ENCODE assay signal across 8 cellular contexts in genomic region chr2:7031424-7032245, GRCh38.
DNase-seq lines count a peak whose midpoint lies in the region; ATAC-seq and TF ChIP-seq lines count a peak whose summit lies in the region.

No MANE protein-coding gene starts in this region.

- H3K4me1 Mint-ChIP-seq in activated T-cell treated with anti-CD3 and anti-CD28 coated beads, Interleukin-2, amount 50 U/mL, for 4 hours (ENCODE audit: low read depth): peaks cover 12% of the 10 kb centered on the region
- H3K4me1 Mint-ChIP-seq in stimulated activated memory B cell treated with anti-CD40 and anti-IgM and Interleukin-4, amounts not matched to agents 10 μg/mL and 1 μg/mL and 100 μg/mL, for 72 hours: no peaks in the 10 kb centered on the region

- DNase-seq in NCI-H2171 (lab: John Stamatoyannopoulos, UW) (peak; percentile 100), kidney tubule cell (ENCODE audit: low spot score) (peak; percentile 96), epidermal melanocyte (ENCODE audit: insufficient read length, low spot score) (no peak), putamen (ENCODE audit: low spot score) (no peak)
- DNase-seq in activated T-cell treated with anti-CD3 and anti-CD28 coated beads, Interleukin-2, amount 50 U/mL, for 4 hours: peak; percentile 31

- H3K4me3 ChIP-seq in HEK293 (ENCODE audit: low read depth, low read length): no peak overlapping the region

- POLR2A ChIA-PET in HEK293 (lab: Yijun Ruan, JAX): no interaction called here

- peaks cover 31% of the 10 kb centered on the region for H3K36me3 Mint-ChIP-seq in activated T-cell treated with anti-CD3 and anti-CD28 coated beads, Interleukin-2, amount 50 U/mL, for 4 hours (ENCODE audit: insufficient read depth)
- peaks cover 5% of the 10 kb centered on the region for H3K36me3 Mint-ChIP-seq in stimulated activated memory B cell treated with anti-CD40 and anti-IgM and Interleukin-4, amounts not matched to agents 10 μg/mL and 1 μg/mL and 100 μg/mL, for 72 hours

- TF ChIP-seq CTCF in HEK293 (tag by site-specific recombination; IDR thresholded peaks at IDR 0.05): no peak

- CTCF ChIA-PET in HEK293 (lab: Yijun Ruan, JAX): interaction anchor here (0.8 to 8.9 kb wide), 2 partner anchors 13 to 52 kb away, joined by 3 to 43 read pairs; no protein-coding TSS in a partner anchor

- H3K36me3 ChIP-seq in HEK293 (ENCODE audit: control insufficient read depth in 2 of 2, insufficient read depth in 1 of 2, low read length in 2 of 2): peaks cover 0 to 27% of the 10 kb centered on the region in 2 experiments; a peak in 1 of 3 replicates

- H3K27ac ChIP-seq in HEK293 (ENCODE audit: extremely low read depth, low read depth, low read length): no peak overlapping the region

- ATAC-seq in activated T-cell treated with anti-CD3 and anti-CD28 coated beads, Interleukin-2, amount 50 U/mL, for 4 hours: peak in 1 of 2 donors; percentile 62
- no peak for ATAC-seq in GM19324 (IDR thresholded peaks at IDR 0.05; ENCODE audit: low FRiP score, unreplicated experiment)
- ATAC-seq in stimulated activated memory B cell treated with anti-CD40 and anti-IgM and Interleukin-4, amounts not matched to agents 10 μg/mL and 1 μg/mL and 100 μg/mL, for 72 hours: no peak

- no peak overlapping the region for H3K27ac Mint-ChIP-seq in stimulated activated memory B cell treated with anti-CD40 and anti-IgM and Interleukin-4, amounts not matched to agents 10 μg/mL and 1 μg/mL and 100 μg/mL, for 72 hours

- no peaks in the 10 kb centered on the region; the same call in 1 of the 2 replicates for H3K4me1 ChIP-seq in HEK293 (ENCODE audit: control insufficient read depth, insufficient read depth, low read length)

- no peaks in the 10 kb centered on the region for H3K27me3 Mint-ChIP-seq in activated T-cell treated with anti-CD3 and anti-CD28 coated beads, Interleukin-2, amount 50 U/mL, for 4 hours (ENCODE audit: low read depth)
- no peaks in the 10 kb centered on the region for H3K27me3 Mint-ChIP-seq in stimulated activated memory B cell treated with anti-CD40 and anti-IgM and Interleukin-4, amounts not matched to agents 10 μg/mL and 1 μg/mL and 100 μg/mL, for 72 hours

- no peak overlapping the region for H3K4me3 Mint-ChIP-seq in activated T-cell treated with anti-CD3 and anti-CD28 coated beads, Interleukin-2, amount 50 U/mL, for 4 hours
- H3K4me3 Mint-ChIP-seq in stimulated activated memory B cell treated with anti-CD40 and anti-IgM and Interleukin-4, amounts not matched to agents 10 μg/mL and 1 μg/mL and 100 μg/mL, for 72 hours: no peak overlapping the region

- no peaks in the 10 kb centered on the region for H3K9me3 ChIP-seq in HEK293 (ENCODE audit: control insufficient read depth, insufficient read depth, low read depth, low read length)

- H3K9me3 Mint-ChIP-seq in activated T-cell treated with anti-CD3 and anti-CD28 coated beads, Interleukin-2, amount 50 U/mL, for 4 hours: no peaks in the 10 kb centered on the region
- no peaks in the 10 kb centered on the region for H3K9me3 Mint-ChIP-seq in stimulated activated memory B cell treated with anti-CD40 and anti-IgM and Interleukin-4, amounts not matched to agents 10 μg/mL and 1 μg/mL and 100 μg/mL, for 72 hours

TF ChIP-seq in HEK293, 187 proteins besides CTCF, POLR2A, EP300 and RAD21:
- TF ChIP-seq PRDM2 (tag by site-specific recombination; IDR thresholded peaks at IDR 0.05; ENCODE audit: borderline replicate concordance): no peak
- TF ChIP-seq PRDM10 (tag by site-specific recombination; IDR thresholded peaks at IDR 0.05): peak; percentile 39; the same call in 1 of the 2 replicates

Comparison
In these comparisons a context has a peak if more than half of its experiments do, and no peak if none do; other contexts are left out.
1. DNase-seq: peak in NCI-H2171 (single experiment), activated T-cell treated with anti-CD3 and anti-CD28 coated beads, Interleukin-2, amount 50 U/mL, for 4 hours (single experiment) and kidney tubule cell (single experiment); none in epidermal melanocyte (single experiment) and putamen (single experiment).